Comparison of ENCODE assay signal across 21 cellular contexts in the genomic region with DNA sequence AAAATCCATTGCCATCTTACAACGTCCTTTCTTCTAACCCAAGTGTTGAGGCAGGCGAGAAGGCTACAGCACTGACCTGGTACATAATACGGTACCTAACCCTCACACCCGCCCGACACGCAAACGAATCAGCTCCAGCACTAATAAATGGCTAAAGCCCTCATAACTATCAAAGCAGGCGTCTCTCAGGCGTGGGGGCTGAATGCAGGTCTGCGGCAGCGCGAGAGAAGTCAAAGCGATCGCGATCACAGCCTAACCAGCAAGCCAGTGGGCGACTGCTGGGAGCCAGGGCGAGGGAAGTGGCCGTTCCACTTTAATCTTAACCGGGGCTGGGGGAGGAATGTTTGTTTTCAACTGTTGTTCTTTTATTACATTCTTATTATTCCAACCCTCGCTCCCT. TPM values are rescaled to one million over a fixed set of nuclear protein-coding genes. Genes with fewer than 3 reads are reported as not detected.
A peak's percentile ranks its signal among the peaks of the same experiment; 100 is the strongest.
DNase-seq lines count a peak whose midpoint lies in the region; ATAC-seq and TF ChIP-seq lines count a peak whose summit lies in the region.
"Had no signal": no experiment of that assay in that cellular context is flagged by ENCODE, and none has a peak within 500 bp of the region (broad histone marks: within the 10 kb centered on the region; RNA-seq: fewer than 3 reads in every experiment).

No MANE protein-coding gene starts in this region.

- H3K4me2 ChIP-seq in H9 (ENCODE audit: insufficient read depth, insufficient read length, low read length) (peak overlapping the region; percentile 27), hepatocyte (peak overlapping the region; percentile 69)

- H3K36me3 ChIP-seq in hepatocyte (replicated peaks; ENCODE audit: insufficient read depth, low read depth) (no peaks in the 10 kb centered on the region), mucosa of descending colon (ENCODE audit: low read depth) (no peaks in the 10 kb centered on the region)
- no peaks in the 10 kb centered on the region for H3K36me3 ChIP-seq in CD8-positive, alpha-beta T cell (ENCODE audit: insufficient read depth, low read length)
- H3K36me3 ChIP-seq: prostate gland had no signal

- H3K79me2 ChIP-seq in H9 (ENCODE audit: insufficient read depth, low read length) (no peaks in the 10 kb centered on the region), hepatocyte (no peaks in the 10 kb centered on the region)

- peaks cover 32% of the 10 kb centered on the region for H3K27me3 Mint-ChIP-seq in H9 (ENCODE audit: low read depth)
- peaks cover 13% of the 10 kb centered on the region for H3K27me3 Mint-ChIP-seq in CD8-positive, alpha-beta T cell (ENCODE audit: low read depth)

- TF ChIP-seq CTCF in H9 (conservative IDR thresholded peaks at IDR 0.05): no peak
- no peak for TF ChIP-seq CTCF in hepatocyte (IDR thresholded peaks at IDR 0.05; ENCODE audit: poor library complexity)
- TF ChIP-seq CTCF in CD8-positive, alpha-beta T cell (IDR thresholded peaks at IDR 0.05): no peak
- no peak for TF ChIP-seq CTCF in mucosa of descending colon (IDR thresholded peaks at IDR 0.05)

- no peak overlapping the region for H3K27ac Mint-ChIP-seq in H9
- H3K27ac Mint-ChIP-seq in CD8-positive, alpha-beta T cell: no peak overlapping the region
- H3K27ac Mint-ChIP-seq: activated naive CD4-positive, alpha-beta T cell treated with anti-CD3 and anti-CD28 coated beads, Interleukin-2, amount 10 ng/mL, durations not matched to agents 7 days and 5 days had no signal

- no CpG with 5 or more reads among the region's 20 CpGs for WGBS in H9 (ENCODE audit: extremely low coverage, insufficient read length, low lambda C conversion rate)
- WGBS in hepatocyte (ENCODE audit: low lambda C conversion rate, missing lambda C conversion rate): 49% methylated on average over 20 of the region's 20 CpGs

- no peak overlapping the region for H2AFZ ChIP-seq in H9 (ENCODE audit: low read length)
- peak overlapping the region; percentile 45 for H2AFZ ChIP-seq in hepatocyte

- no peak overlapping the region for H4K91ac ChIP-seq in H9 (ENCODE audit: insufficient read length, low read depth, low read length)

- no peak overlapping the region for H4K8ac ChIP-seq in H9 (replicated peaks; ENCODE audit: insufficient read length, low read depth, low read length)

- H4K20me1 ChIP-seq in H9 (ENCODE audit: control insufficient read depth, insufficient read depth, insufficient read length) (no peaks in the 10 kb centered on the region), hepatocyte (ENCODE audit: insufficient read depth, poor library complexity, severe bottlenecking) (no peaks in the 10 kb centered on the region)

- no peak overlapping the region for H2BK20ac ChIP-seq in H9 (ENCODE audit: low read depth, low read length, poor library complexity, severe bottlenecking)

- ATAC-seq in left lobe of liver (no peak), mucosa of descending colon (no peak)
- ATAC-seq in CD8-positive, alpha-beta T cell: no peak

- H3K27ac ChIP-seq in H9 (ENCODE audit: insufficient read length, low read depth, low read length) (no peak overlapping the region), hepatocyte (no peak overlapping the region)
- H3K27ac ChIP-seq in CD8-positive, alpha-beta T cell (ENCODE audit: low read depth, low read length): no peak overlapping the region
- H3K27ac ChIP-seq: C4-2B, prostate gland had no signal

- no peak overlapping the region for H3K14ac ChIP-seq in H9 (ENCODE audit: insufficient read depth, low read length)

- peaks cover 1% of the 10 kb centered on the region; the same call in 1 of the 2 replicates for H3K27me3 ChIP-seq in H9 (ENCODE audit: insufficient read depth, low read length)
- H3K27me3 ChIP-seq in hepatocyte: peaks cover 7% of the 10 kb centered on the region
- no peaks in the 10 kb centered on the region for H3K27me3 ChIP-seq in CD8-positive, alpha-beta T cell (ENCODE audit: insufficient read depth, low read length)

- no peak overlapping the region for H4K5ac ChIP-seq in H9 (ENCODE audit: insufficient read length, low read depth, low read length)

- H3K56ac ChIP-seq in H9 (ENCODE audit: insufficient read length, low read depth, low read length): no peak overlapping the region

- H3K23me2 ChIP-seq in H9 (ENCODE audit: insufficient read length, low read depth, low read length, poor library complexity, severe bottlenecking): peaks cover 11% of the 10 kb centered on the region

- H3K4me1 ChIP-seq in H9 (ENCODE audit: insufficient read depth, low read length) (no peaks in the 10 kb centered on the region; the same call in 1 of the 2 replicates), hepatocyte (ENCODE audit: insufficient read depth) (no peaks in the 10 kb centered on the region), mucosa of descending colon (ENCODE audit: low read depth) (no peaks in the 10 kb centered on the region)
- H3K4me1 ChIP-seq in CD8-positive, alpha-beta T cell (ENCODE audit: insufficient read depth, low read length): no peaks in the 10 kb centered on the region
- H3K4me1 ChIP-seq: prostate gland had no signal

- H3K4me3 Mint-ChIP-seq in H9: peak overlapping the region; percentile 10 to 66; a peak in 4 of 5 replicates
- no peak overlapping the region for H3K4me3 Mint-ChIP-seq in CD8-positive, alpha-beta T cell
- H3K4me3 Mint-ChIP-seq: activated naive CD4-positive, alpha-beta T cell treated with anti-CD3 and anti-CD28 coated beads, Interleukin-2, amount 10 ng/mL, durations not matched to agents 7 days and 5 days had no signal

- H3K4ac ChIP-seq in H9 (ENCODE audit: low read depth, low read length): no peak overlapping the region

- H3K9me3 Mint-ChIP-seq in H9: peaks cover 0 to 3% of the 10 kb centered on the region in 2 experiments; a peak in 2 of 5 replicates
- no peaks in the 10 kb centered on the region for H3K9me3 Mint-ChIP-seq in CD8-positive, alpha-beta T cell

- no peak overlapping the region for H3K18ac ChIP-seq in H9 (ENCODE audit: insufficient read length, low read depth, low read length)

- H2BK12ac ChIP-seq in H9 (ENCODE audit: insufficient read length, low read depth, low read length): no peak overlapping the region

- no peaks in the 10 kb centered on the region for H3K9me2 ChIP-seq in hepatocyte (replicated peaks; ENCODE audit: insufficient read depth)

- H3K79me1 ChIP-seq in H9 (ENCODE audit: insufficient read depth, low read depth, low read length, poor library complexity, severe bottlenecking): no peaks in the 10 kb centered on the region

- H3K23ac ChIP-seq in H9 (ENCODE audit: insufficient read length, low read depth, low read length): no peak overlapping the region

- H3K36me3 Mint-ChIP-seq in H9 (ENCODE audit: insufficient read depth in 1 of 3, low read depth in 3 of 3): no peaks in the 10 kb centered on the region
- no peaks in the 10 kb centered on the region for H3K36me3 Mint-ChIP-seq in CD8-positive, alpha-beta T cell
- H3K36me3 Mint-ChIP-seq: activated naive CD4-positive, alpha-beta T cell treated with anti-CD3 and anti-CD28 coated beads, Interleukin-2, amount 10 ng/mL, durations not matched to agents 7 days and 5 days had no signal

- H3K9me3 ChIP-seq in H9 (ENCODE audit: control insufficient read depth, low read depth, low read length): no peaks in the 10 kb centered on the region
- no peaks in the 10 kb centered on the region for H3K9me3 ChIP-seq in hepatocyte (ENCODE audit: low read depth)
- no peaks in the 10 kb centered on the region for H3K9me3 ChIP-seq in CD8-positive, alpha-beta T cell (ENCODE audit: low read length)
- no peaks in the 10 kb centered on the region for H3K9me3 ChIP-seq in mucosa of descending colon
- H3K9me3 ChIP-seq: prostate gland had no signal

- no peak overlapping the region for H2AK5ac ChIP-seq in H9 (ENCODE audit: insufficient read length, low read length)

- no peak overlapping the region for H3K4me3 ChIP-seq in hepatocyte
- H3K4me3 ChIP-seq in CD8-positive, alpha-beta T cell (ENCODE audit: low read depth, low read length): no peak overlapping the region
- H3K4me3 ChIP-seq in mucosa of descending colon: no peak overlapping the region
- H3K4me3 ChIP-seq: prostate gland had no signal

- H2BK5ac ChIP-seq in H9 (ENCODE audit: insufficient read length, low read length): no peak overlapping the region

- H3T11ph ChIP-seq in H9 (ENCODE audit: low read length): no peak overlapping the region

- DNase-seq in activated CD8-positive, alpha-beta memory T cell treated with anti-CD3 and anti-CD28 coated beads, Interleukin-2, amount 50 U/mL, for 48 hours: peak; percentile 42
- DNase-seq in activated CD8-positive, alpha-beta memory T cell treated with anti-CD3 and anti-CD28 coated beads for 24 hours: no peak
- DNase-seq in H9 (peak; percentile 31), hepatocyte (ENCODE audit: low spot score) (no peak), retina (peak; percentile 44), left lobe of liver (ENCODE audit: low spot score) (no peak), mucosa of descending colon (no peak)
- DNase-seq in CD8-positive, alpha-beta T cell: no peak
- DNase-seq: ACHN; activated CD4-positive, alpha-beta T cell treated with anti-CD3 and anti-CD28 coated beads, Interleukin-2, amount 50 U/mL, for 4 hours; activated naive CD4-positive, alpha-beta T cell treated with anti-CD3 and anti-CD28 coated beads, Interleukin-2, amount 10 ng/mL, durations not matched to agents 7 days and 5 days; DMS 273 treated with DMSO at 0.1 percent for 48 hours; head of caudate nucleus; Kasumi-1; naive B cell; OCI-M1; T-helper 1 cell had no signal

- H3K9ac ChIP-seq in H9 (ENCODE audit: extremely low read depth, insufficient read length, low read length): no peak overlapping the region

- POLR2A ChIA-PET in CD8-positive, alpha-beta T cell (lab: Charles Lee): no interaction called here

- H3K4me1 Mint-ChIP-seq in H9: peaks cover 29 to 48% of the 10 kb centered on the region in 2 experiments
- peaks cover 9% of the 10 kb centered on the region for H3K4me1 Mint-ChIP-seq in CD8-positive, alpha-beta T cell (ENCODE audit: low read depth)
- H3K4me1 Mint-ChIP-seq: activated naive CD4-positive, alpha-beta T cell treated with anti-CD3 and anti-CD28 coated beads, Interleukin-2, amount 10 ng/mL, durations not matched to agents 7 days and 5 days; naive B cell had no signal

- CTCF ChIA-PET in CD8-positive, alpha-beta T cell (lab: Charles Lee): no interaction called here

- H2BK15ac ChIP-seq in H9 (ENCODE audit: low read depth, low read length): no peak overlapping the region

- intact Hi-C loops in CD8-positive, alpha-beta T cell (cut with DNase I, micrococcal nuclease): no loop called here
- intact Hi-C loops in mucosa of descending colon (cut with DNase I, micrococcal nuclease): no loop called here

- no peak overlapping the region for H2BK120ac ChIP-seq in H9 (ENCODE audit: low read depth, low read length, poor library complexity, severe bottlenecking)

RNA-seq across cellular contexts. Expression of gene CDX4, which starts 1.5 kb away (rescaled TPM):
- total RNA-seq in H9 (2021) (5.0 and 5.2 TPM in 2 replicates), hepatocyte (not detected in 2 replicates), left lobe of liver (not detected), mucosa of descending colon (not detected)
- not detected in 2 replicates for polyA plus RNA-seq in hepatocyte
- total RNA-seq in CD8-positive, alpha-beta T cell: not detected
- total RNA-seq: lung microvascular endothelial cell, subcutaneous adipose tissue had no signal

Comparison
In these comparisons a context has a peak if more than half of its experiments do, and no peak if none do; other contexts are left out.
1. DNase-seq: peak in activated CD8-positive, alpha-beta memory T cell treated with anti-CD3 and anti-CD28 coated beads, Interleukin-2, amount 50 U/mL, for 48 hours (single experiment), H9 (single experiment) and retina (single experiment); none in activated CD8-positive, alpha-beta memory T cell treated with anti-CD3 and anti-CD28 coated beads for 24 hours (single experiment), hepatocyte (single experiment), left lobe of liver (single experiment), CD8-positive, alpha-beta T cell (0 of 7) and mucosa of descending colon (0 of 3).